ENCODE assay signal across 28 cellular contexts in the genomic region with DNA sequence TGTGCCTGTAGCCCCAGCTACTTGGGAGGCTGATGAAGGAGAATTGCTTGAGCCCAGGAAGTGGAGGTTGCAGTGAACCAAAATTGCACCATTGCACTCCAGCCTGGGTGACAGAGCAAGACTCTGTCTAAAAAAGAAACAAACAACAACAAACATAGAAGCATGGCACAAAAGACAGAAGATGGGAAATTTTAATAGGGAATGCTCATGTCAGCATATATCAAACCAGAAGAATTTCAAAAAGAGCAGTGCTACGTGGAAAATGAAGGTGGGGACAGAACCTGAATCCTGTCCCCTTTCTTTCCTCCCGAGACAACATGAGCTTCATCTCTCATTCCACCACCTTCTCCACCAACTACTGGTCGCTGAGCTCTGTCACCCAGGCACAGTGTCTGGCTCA.
"Had no signal": no experiment of that assay in that cellular context is flagged by ENCODE, and none has a peak within 500 bp of the region (broad histone marks: within the 10 kb centered on the region; RNA-seq: fewer than 3 reads in every experiment).

No MANE protein-coding gene starts in this region.

- H3K27ac ChIP-seq: coronary artery, dorsolateral prefrontal cortex, epithelial cell of prostate, esophagus muscularis mucosa, esophagus squamous epithelium, foreskin keratinocyte, gastrocnemius medialis, gastroesophageal sphincter, heart left ventricle, heart right ventricle, hepatocyte had no signal

- H3K79me2 ChIP-seq: hepatocyte had no signal

- H3K36me3 ChIP-seq: esophagus muscularis mucosa, esophagus squamous epithelium, gastrocnemius medialis, gastroesophageal sphincter, heart left ventricle, heart right ventricle had no signal

- DNase-seq: cortex of kidney; dermis blood vessel endothelial cell; dorsolateral prefrontal cortex; effector CD4-positive, alpha-beta T cell; effector CD8-positive, alpha-beta T cell; effector memory CD4-positive, alpha-beta T cell; effector memory CD8-positive, alpha-beta T cell; endodermal cell; erythroblast; esophagus squamous epithelium; foreskin fibroblast; foreskin keratinocyte; foreskin melanocyte; gastrocnemius medialis; glutamatergic neuron; heart left ventricle; heart right ventricle; hippocampal formation had no signal

- H3K27me3 ChIP-seq: esophagus muscularis mucosa, esophagus squamous epithelium, foreskin keratinocyte, gastrocnemius medialis, gastroesophageal sphincter, heart left ventricle, heart right ventricle, hepatocyte had no signal

- H3K4me3 ChIP-seq: coronary artery, dorsolateral prefrontal cortex, esophagus muscularis mucosa, esophagus squamous epithelium, gastrocnemius medialis, gastroesophageal sphincter, heart left ventricle, heart right ventricle, hepatocyte had no signal

- H2AFZ ChIP-seq: hepatocyte had no signal

- H3K4me1 ChIP-seq: esophagus muscularis mucosa, esophagus squamous epithelium, foreskin keratinocyte, gastroesophageal sphincter had no signal

- H3K4me2 ChIP-seq: hepatocyte had no signal

- H3K9me3 ChIP-seq: gastrocnemius medialis had no signal

- H3K27ac Mint-ChIP-seq: dendritic cell treated with granulocyte-macrophage colony-stimulating factor and Interleukin-4, amounts not matched to agents 40 ng/mL and 50 ng/mL, for 4 days; effector memory CD8-positive, alpha-beta T cell; endodermal cell had no signal

- H3K9me3 Mint-ChIP-seq: effector memory CD8-positive, alpha-beta T cell had no signal

- ATAC-seq: effector memory CD8-positive, alpha-beta T cell; esophagus mucosa; foreskin keratinocyte; gastrocnemius medialis; gastroesophageal sphincter; heart left ventricle; heart right ventricle had no signal

- H3K4me3 Mint-ChIP-seq: dendritic cell treated with granulocyte-macrophage colony-stimulating factor and Interleukin-4, amounts not matched to agents 40 ng/mL and 50 ng/mL, for 4 days; effector memory CD8-positive, alpha-beta T cell; endodermal cell had no signal

- FAIRE-seq: endometrium, endothelial cell of umbilical vein, frontal cortex had no signal
